21 cellular contexts compared by ENCODE assay signal in genomic region chr2:142857247-142858154, GRCh38. TPM values are rescaled to one million over a fixed set of nuclear protein-coding genes. Genes with fewer than 3 reads are reported as not detected.
DNase-seq lines count a peak whose midpoint lies in the region; ATAC-seq, FAIRE-seq and TF ChIP-seq lines count a peak whose summit lies in the region.
"Had no signal": no experiment of that assay in that cellular context is flagged by ENCODE, and none has a peak within 500 bp of the region (broad histone marks: within the 10 kb centered on the region; RNA-seq: fewer than 3 reads in every experiment).

No MANE protein-coding gene starts in this region.

- ATAC-seq in HepG2, result no peak
- no peak for ATAC-seq in right lobe of liver
- ATAC-seq in PC-3, result peak; percentile 60
- ATAC-seq in heart right ventricle, result no peak
- no peak for ATAC-seq in GM18505 (IDR thresholded peaks at IDR 0.05; ENCODE audit: unreplicated experiment)
- ATAC-seq in HG02981 (IDR thresholded peaks at IDR 0.05; ENCODE audit: unreplicated experiment), result no peak
- ATAC-seq: gastroesophageal sphincter; left lung; stimulated activated naive CD8-positive, alpha-beta T cell treated with anti-CD3 and anti-CD28 coated beads, Interleukin-15, Interleukin-2, amounts not matched to agents 100 U/mL and 50 U/mL, for 24 hours had no signal

- H3K4me3 ChIP-seq in HepG2 (replicated peaks in 1 of 3; ENCODE audit: insufficient read depth in 1 of 3, low read depth in 2 of 3, low read length in 3 of 3) (no peak overlapping the region), right lobe of liver (no peak overlapping the region), PC-3 (ENCODE audit: low read length) (no peak overlapping the region), heart right ventricle (no peak overlapping the region)
- H3K4me3 ChIP-seq: gastroesophageal sphincter, left lung, right atrium auricular region, transverse colon had no signal

- DNase-seq in HepG2 (ENCODE audit: low spot score) (no peak), right lobe of liver (no peak), PC-3 (peak; percentile 69), fibroblast of gingiva (ENCODE audit: low read depth) (peak; percentile 67), A172 (ENCODE audit: low spot score) (no peak), heart right ventricle (no peak)
- DNase-seq: activated CD4-positive, alpha-beta T cell treated with anti-CD3 and anti-CD28 coated beads, Interleukin-2, amount 10 ng/mL, durations not matched to agents 24 days and 14 days; activated CD8-positive, alpha-beta memory T cell treated with anti-CD3 and anti-CD28 coated beads, Interleukin-2, amount 50 U/mL, for 4 hours; activated gamma-delta T cell; left lung; NCI-H146; NCI-H345; stimulated activated naive CD8-positive, alpha-beta T cell treated with anti-CD3 and anti-CD28 coated beads, Interleukin-15, Interleukin-2, amounts not matched to agents 100 U/mL and 50 U/mL, for 24 hours; SW 1271; transverse colon had no signal

- no peak for FAIRE-seq in HepG2 (lab: Jason Lieb, UNC)

- no peaks in the 10 kb centered on the region for H3K36me3 ChIP-seq in HepG2 (replicated peaks in 1 of 2; ENCODE audit: control insufficient read depth in 1 of 2, insufficient read depth in 2 of 2, low read length in 2 of 2)
- H3K36me3 ChIP-seq in right lobe of liver, result no peaks in the 10 kb centered on the region
- H3K36me3 ChIP-seq in PC-3 (ENCODE audit: low read depth, low read length), result no peaks in the 10 kb centered on the region
- H3K36me3 ChIP-seq in heart right ventricle, result no peaks in the 10 kb centered on the region
- H3K36me3 ChIP-seq: gastroesophageal sphincter, left lung, right atrium auricular region, transverse colon had no signal

- no peak for TF ChIP-seq RAD21 in HepG2 (CRISPR knock-in tag; IDR thresholded peaks at IDR 0.05)

- H3K9ac ChIP-seq in HepG2 (ENCODE audit: insufficient read depth, low read depth, low read length), result no peak overlapping the region
- H3K9ac ChIP-seq in PC-3 (ENCODE audit: low read length), result no peak overlapping the region
- H3K9ac ChIP-seq: KMS-11 had no signal

- H3K27me3 ChIP-seq in HepG2 (ENCODE audit: control insufficient read depth in 1 of 2, insufficient read depth in 2 of 2, low read length in 2 of 2), result no peaks in the 10 kb centered on the region
- no peaks in the 10 kb centered on the region for H3K27me3 ChIP-seq in right lobe of liver
- H3K27me3 ChIP-seq in PC-3 (ENCODE audit: low read length), result no peaks in the 10 kb centered on the region
- no peaks in the 10 kb centered on the region for H3K27me3 ChIP-seq in heart right ventricle
- H3K27me3 ChIP-seq: gastroesophageal sphincter, left lung, right atrium auricular region, transverse colon had no signal

- peak in 1 of 2 experiments; percentile 62; a peak in 1 of 4 replicates for TF ChIP-seq EP300 in HepG2 (IDR thresholded peaks at IDR 0.05; ENCODE audit: low read depth in 2 of 2, low read length in 2 of 2)
- no peak for TF ChIP-seq EP300 in HepG2 (CRISPR knock-in tag; IDR thresholded peaks at IDR 0.05; ENCODE audit: borderline replicate concordance)

- H3K27ac ChIP-seq in HepG2 (ENCODE audit: extremely low read length, insufficient read depth, low read length) (no peak overlapping the region), right lobe of liver (no peak overlapping the region), PC-3 (ENCODE audit: low read length) (0 out of 2 replicates have a peak overlapping the region, but pooled peaks have one; percentile 6), heart right ventricle (no peak overlapping the region)
- H3K27ac ChIP-seq: gastroesophageal sphincter, KMS-11, left lung, right atrium auricular region, transverse colon had no signal

- H3K9me3 ChIP-seq in HepG2 (ENCODE audit: low read length), result no peaks in the 10 kb centered on the region
- no peaks in the 10 kb centered on the region for H3K9me3 ChIP-seq in right lobe of liver
- H3K9me3 ChIP-seq in PC-3 (ENCODE audit: low read length), result no peaks in the 10 kb centered on the region
- H3K9me3 ChIP-seq in heart right ventricle, result no peaks in the 10 kb centered on the region
- H3K9me3 ChIP-seq: gastroesophageal sphincter, left lung, right atrium auricular region, transverse colon had no signal

- H2AFZ ChIP-seq in HepG2 (ENCODE audit: low read length), result no peak overlapping the region
- H2AFZ ChIP-seq in PC-3 (ENCODE audit: low read length), result no peak overlapping the region

- in situ Hi-C loops in HepG2 (cut with HindIII; ENCODE audit: extremely low pct_ligation_motif_present, low pct_unique_long_range_greater_than_20kb), result no loop called here

- no TSS peak for BruUV-seq in HepG2 (replicated peaks; lab: Mats Ljungman, UMichigan)
- no TSS peak for BruUV-seq in PC-3 (replicated peaks; lab: Mats Ljungman, UMichigan)

- no peaks in the 10 kb centered on the region for H4K20me1 ChIP-seq in HepG2 (ENCODE audit: insufficient read depth, low read length)
- H4K20me1 ChIP-seq in PC-3 (ENCODE audit: low read length), result no peaks in the 10 kb centered on the region

- H3K4me1 ChIP-seq in HepG2 (ENCODE audit: insufficient read depth, low read length) (peaks cover 10% of the 10 kb centered on the region), right lobe of liver (no peaks in the 10 kb centered on the region), PC-3 (ENCODE audit: insufficient read depth, low read length) (peaks cover 15% of the 10 kb centered on the region), heart right ventricle (peaks cover 0 to 5% (median 0%) of the 10 kb centered on the region in 9 donors)
- H3K4me1 ChIP-seq: gastroesophageal sphincter, left lung, right atrium auricular region, transverse colon had no signal

- H3K4me2 ChIP-seq in HepG2 (ENCODE audit: low read depth, low read length) (no peak overlapping the region), PC-3 (ENCODE audit: low read length) (peak overlapping the region; percentile 43)
- H3K4me2 ChIP-seq: KMS-11 had no signal

- WGBS in HepG2 (ENCODE audit: low lambda C conversion rate), result 85% methylated on average over 5 of the region's 5 CpGs
- 79% methylated on average over 4 of the region's 5 CpGs for WGBS in right lobe of liver (ENCODE audit: insufficient coverage, low coverage, low lambda C conversion rate, missing lambda C conversion rate)
- WGBS in heart right ventricle, 2 donors, result 82 to 85% methylated on average over 5 of the region's 5 CpGs

- TF ChIP-seq CTCF in HepG2 (CRISPR knock-in tag; IDR thresholded peaks at IDR 0.05) (no peak), right lobe of liver (IDR thresholded peaks at IDR 0.05) (no peak), PC-3 (conservative IDR thresholded peaks at IDR 0.05; ENCODE audit: low read depth, low read length) (no peak), heart right ventricle (IDR thresholded peaks at IDR 0.05) (no peak)

- POLR2A ChIA-PET in HepG2 (lab: Yijun Ruan, JAX), result no interaction called here
- POLR2A ChIA-PET in PC-3 (lab: Charles Lee; ENCODE audit: unreplicated experiment), result interaction anchor here (0.6 kb wide), 1 partner anchor 17 kb away, joined by 6 read pairs; no protein-coding TSS in a partner anchor

- intact Hi-C loops in HepG2 (cut with micrococcal nuclease; ENCODE audit: unreplicated experiment) (no loop called here), right lobe of liver (cut with DNase I) (no loop called here), PC-3 (cut with micrococcal nuclease) (no loop called here), heart right ventricle (cut with DNase I) (no loop called here)

- TF ChIP-seq POLR2A in HepG2 (IDR thresholded peaks at IDR 0.05; ENCODE audit: insufficient read depth in 1 of 2, low read depth in 2 of 2, low read length in 2 of 2), result no peak
- no peak for TF ChIP-seq POLR2A in right lobe of liver (IDR thresholded peaks at IDR 0.05)
- TF ChIP-seq POLR2A in GM18505 (IDR thresholded peaks at IDR 0.05; ENCODE audit: borderline replicate concordance, extremely low read depth, insufficient read depth, insufficient read length), result no peak

- no peaks in the 10 kb centered on the region for H3F3A ChIP-seq in PC-3 (ENCODE audit: low read length, unreplicated experiment)

- CTCF ChIA-PET in HepG2 (lab: Yijun Ruan, JAX; ENCODE audit: low intra/inter-chr PET ratio, low total read pairs) (no interaction called here), PC-3 (lab: Charles Lee) (no interaction called here)

- no peaks in the 10 kb centered on the region for H3K9me2 ChIP-seq in PC-3 (replicated peaks; ENCODE audit: low read length)

- H3K79me2 ChIP-seq in HepG2 (ENCODE audit: insufficient read depth, low read length) (no peaks in the 10 kb centered on the region), PC-3 (ENCODE audit: low read length) (no peaks in the 10 kb centered on the region)

TF ChIP-seq in HepG2, 621 proteins besides CTCF, POLR2A, EP300 and RAD21 (continues in another document):
- TF ChIP-seq FOXP1 (IDR thresholded peaks at IDR 0.05) (no peak), FOXP1 (CRISPR knock-in tag; IDR thresholded peaks at IDR 0.05) (peak; percentile 27; the same call in 1 of the 2 replicates)

RNA-seq across cellular contexts. Expression of gene KYNU, which starts 20.0 kb away (rescaled TPM):
- total RNA-seq in HepG2 (2016; rRNA removed; fragmentation: Illumina TruSeq; extraction: Trizol) (68.6 and 98.2 TPM in 2 replicates), right lobe of liver (10 to 100 TPM; 37.0 to 47.5 (median 40.7) TPM), PC-3 (2014; rRNA removed) (1.1 and 2.3 TPM in 2 replicates), heart right ventricle (1 to 10 TPM in 5 of 10 donors, under 1 TPM in 5; 0.17 to 9.5 (median 0.96) TPM)
- total RNA-seq in HepG2 (2016; cell fraction: cytosol; rRNA removed; fragmentation: Illumina TruSeq; extraction: Trizol; ENCODE audit: low read depth), result 11.5 and 14.9 TPM in 2 replicates
- 70.0 and 103 TPM in 2 replicates for total RNA-seq in HepG2 (2016; cell fraction: insoluble cytoplasmic fraction; rRNA removed; fragmentation: Illumina TruSeq; extraction: Trizol)
- total RNA-seq in HepG2 (2016; cell fraction: membrane; rRNA removed; fragmentation: Illumina TruSeq; extraction: Trizol), result 26.4 and 34.0 TPM in 2 replicates
- total RNA-seq in HepG2 (2016; cell fraction: nucleus; rRNA removed; fragmentation: Illumina TruSeq; extraction: Trizol), result 60.4 and 62.1 TPM in 2 replicates
- polyA plus RNA-seq in HepG2 (2011; rRNA removed) (13.7 and 21.9 TPM in 2 replicates), heart right ventricle (under 1 TPM; 0.07 to 0.58 TPM)
- polyA plus RNA-seq in HepG2 (2011; cell fraction: cytosol; rRNA removed), result 11.5 and 15.4 TPM in 2 replicates
- 4.5 and 5.2 TPM in 2 replicates for polyA plus RNA-seq in HepG2 (2011; cell fraction: nucleus; rRNA removed)
- 31.0 and 46.5 TPM in 2 replicates for polyA plus RNA-seq in HepG2 (2012)
- 10.7 and 10.8 TPM in 2 replicates for polyA plus RNA-seq in HepG2 (2016; cell fraction: cytosol; fragmentation: Illumina TruSeq; extraction: Trizol; ENCODE audit: low read depth)
- polyA plus RNA-seq in HepG2 (2016; cell fraction: insoluble cytoplasmic fraction; fragmentation: Illumina TruSeq; extraction: Trizol; ENCODE audit: low read depth), result 71.6 and 79.6 TPM in 2 replicates
- 15.4 and 19.8 TPM in 2 replicates for polyA plus RNA-seq in HepG2 (2016; cell fraction: membrane; fragmentation: Illumina TruSeq; extraction: Trizol; ENCODE audit: low read depth)
- 27.3 and 28.7 TPM in 2 replicates for polyA plus RNA-seq in HepG2 (2016; cell fraction: nucleus; fragmentation: Illumina TruSeq; extraction: Trizol; ENCODE audit: insufficient read depth, low read depth)
- polyA minus RNA-seq in HepG2 (2011; rRNA and poly(A)+ RNA removed; ENCODE audit: low replicate concordance), result 7.0 and 141 TPM in 2 replicates
- polyA minus RNA-seq in HepG2 (2011; cell fraction: cytosol; rRNA and poly(A)+ RNA removed), result 13.4 and 17.7 TPM in 2 replicates
- 98.0 and 107 TPM in 2 replicates for polyA minus RNA-seq in HepG2 (2011; cell fraction: nucleus; rRNA and poly(A)+ RNA removed)
- total RNA-seq in A172 (2014; rRNA removed; shearing (Covaris generic)), result 1.4 and 3.9 TPM in 2 replicates
- total RNA-seq: activated CD4-positive, alpha-beta T cell treated with anti-CD3 and anti-CD28 coated beads, Interleukin-2, amount 10 ng/mL, durations not matched to agents 24 days and 14 days; chondrocyte had no signal

Comparison
In these comparisons a context has a peak if more than half of its experiments do, and no peak if none do; other contexts are left out.
1. DNase-seq: peak in PC-3 (single experiment) and fibroblast of gingiva (single experiment); none in HepG2 (single experiment), right lobe of liver (0 of 3), A172 (single experiment) and heart right ventricle (0 of 2).